Comparison of ENCODE assay signal across 15 cellular contexts in genomic region chr10:91589656-91590035, GRCh38. TPM values are rescaled to one million over a fixed set of nuclear protein-coding genes. Genes with fewer than 3 reads are reported as not detected.
DNase-seq lines count a peak whose midpoint lies in the region; ATAC-seq and TF ChIP-seq lines count a peak whose summit lies in the region.
"Had no signal": no experiment of that assay in that cellular context is flagged by ENCODE, and none has a peak within 500 bp of the region (broad histone marks: within the 10 kb centered on the region; RNA-seq: fewer than 3 reads in every experiment).

No MANE protein-coding gene starts in this region.

- no peaks in the 10 kb centered on the region for H3K36me3 ChIP-seq in Peyer's patch
- no peaks in the 10 kb centered on the region for H3K36me3 ChIP-seq in esophagus muscularis mucosa
- no peaks in the 10 kb centered on the region for H3K36me3 ChIP-seq in muscle layer of colon (ENCODE audit: insufficient read depth, low read length)
- H3K36me3 ChIP-seq: BE2C had no signal

- TF ChIP-seq EP300 in esophagus muscularis mucosa (IDR thresholded peaks at IDR 0.05): no peak

- WGBS in esophagus muscularis mucosa: 74% methylated on average over 3 of the region's 3 CpGs

- DNase-seq in Peyer's patch (no peak), esophagus muscularis mucosa (ENCODE audit: extremely low spot score) (no peak), NCI-H510A (lab: John Stamatoyannopoulos, UW) (no peak)
- no peak for DNase-seq in activated naive CD4-positive, alpha-beta T cell treated with anti-CD3 and anti-CD28 coated beads, Interleukin-2, amount 50 U/mL, for 16 hours
- DNase-seq: activated CD4-positive, alpha-beta memory T cell treated with anti-CD3 and anti-CD28 coated beads, Interleukin-2, amount 10 ng/mL, durations not matched to agents 7 days and 5 days; BE2C; DMS153; foreskin keratinocyte; stimulated activated CD4-positive, alpha-beta T cell treated with anti-CD3 and anti-CD28 coated beads, Interleukin-4, amount 100 ng/mL, for 1 hour had no signal

- intact Hi-C loops in esophagus muscularis mucosa (cut with DNase I): loop anchor here (5.0 kb wide), 1 partner anchor 43 kb away; the partner anchor contains the start of gene PPP1R3C

- TF ChIP-seq CTCF in Peyer's patch (IDR thresholded peaks at IDR 0.05) (no peak), esophagus muscularis mucosa (IDR thresholded peaks at IDR 0.05) (no peak)

- TF ChIP-seq POLR2A in Peyer's patch (IDR thresholded peaks at IDR 0.05): no peak
- TF ChIP-seq POLR2A in esophagus muscularis mucosa (IDR thresholded peaks at IDR 0.05; ENCODE audit: low read depth): no peak

- H3K4me1 ChIP-seq in Peyer's patch: peaks cover 0 to 30% (median 0%) of the 10 kb centered on the region in 4 donors
- H3K4me1 ChIP-seq in esophagus muscularis mucosa: peaks cover 59 to 77% (median 73%) of the 10 kb centered on the region in 4 donors
- H3K4me1 ChIP-seq in muscle layer of colon (ENCODE audit: insufficient read depth, low read length): peaks cover 69% of the 10 kb centered on the region

- peak overlapping the region in 3 of 4 donors; percentile 18 to 81 (median 51) for H3K27ac ChIP-seq in Peyer's patch
- H3K27ac ChIP-seq in esophagus muscularis mucosa (replicated peaks in 1 of 4): peak overlapping the region; percentile 90 to 91 (median 90)
- peak overlapping the region; percentile 85 for H3K27ac ChIP-seq in muscle layer of colon (ENCODE audit: low read depth, low read length)
- peak overlapping the region; percentile 41 for H3K27ac ChIP-seq in temporal lobe (ENCODE audit: low read depth, low read length)
- H3K27ac ChIP-seq: foreskin keratinocyte, SK-N-MC had no signal

- H3K27me3 ChIP-seq in Peyer's patch (no peaks in the 10 kb centered on the region), esophagus muscularis mucosa (no peaks in the 10 kb centered on the region), muscle layer of colon (ENCODE audit: control insufficient read depth in 1 of 2, insufficient read depth in 2 of 2, low read length in 2 of 2) (no peaks in the 10 kb centered on the region)
- H3K27me3 ChIP-seq: BE2C, foreskin keratinocyte had no signal

- no peak overlapping the region for H3K4me3 ChIP-seq in Peyer's patch
- peak overlapping the region in 1 of 4 donors; percentile 6 for H3K4me3 ChIP-seq in esophagus muscularis mucosa
- no peak overlapping the region for H3K4me3 ChIP-seq in muscle layer of colon (ENCODE audit: low read depth in 1 of 2, low read length in 2 of 2)
- H3K4me3 ChIP-seq: SK-N-MC had no signal

- ATAC-seq in GM21529 (IDR thresholded peaks at IDR 0.05; ENCODE audit: unreplicated experiment) (no peak), HG03571 (IDR thresholded peaks at IDR 0.05; ENCODE audit: unreplicated experiment) (no peak)
- ATAC-seq: foreskin keratinocyte, HepG2 had no signal

- no peak overlapping the region for H3K9ac ChIP-seq in muscle layer of colon (ENCODE audit: low read length)

- H3K9me3 ChIP-seq in Peyer's patch (no peaks in the 10 kb centered on the region), esophagus muscularis mucosa (no peaks in the 10 kb centered on the region), muscle layer of colon (ENCODE audit: low read length) (no peaks in the 10 kb centered on the region)
- H3K9me3 ChIP-seq: BE2C had no signal

RNA-seq across cellular contexts. Expression of gene PPP1R3C, which starts 43.2 kb away (rescaled TPM):
- 1 to 10 TPM; 1.1 to 4.1 (median 1.6) TPM for total RNA-seq in Peyer's patch
- total RNA-seq in esophagus muscularis mucosa: 100 to 1,000 TPM in 1 of 4 donors, 10 to 100 TPM in 3; 46.7 to 111 (median 87.8) TPM
- 22.9 TPM for total RNA-seq in temporal lobe
